In the genomic region with DNA sequence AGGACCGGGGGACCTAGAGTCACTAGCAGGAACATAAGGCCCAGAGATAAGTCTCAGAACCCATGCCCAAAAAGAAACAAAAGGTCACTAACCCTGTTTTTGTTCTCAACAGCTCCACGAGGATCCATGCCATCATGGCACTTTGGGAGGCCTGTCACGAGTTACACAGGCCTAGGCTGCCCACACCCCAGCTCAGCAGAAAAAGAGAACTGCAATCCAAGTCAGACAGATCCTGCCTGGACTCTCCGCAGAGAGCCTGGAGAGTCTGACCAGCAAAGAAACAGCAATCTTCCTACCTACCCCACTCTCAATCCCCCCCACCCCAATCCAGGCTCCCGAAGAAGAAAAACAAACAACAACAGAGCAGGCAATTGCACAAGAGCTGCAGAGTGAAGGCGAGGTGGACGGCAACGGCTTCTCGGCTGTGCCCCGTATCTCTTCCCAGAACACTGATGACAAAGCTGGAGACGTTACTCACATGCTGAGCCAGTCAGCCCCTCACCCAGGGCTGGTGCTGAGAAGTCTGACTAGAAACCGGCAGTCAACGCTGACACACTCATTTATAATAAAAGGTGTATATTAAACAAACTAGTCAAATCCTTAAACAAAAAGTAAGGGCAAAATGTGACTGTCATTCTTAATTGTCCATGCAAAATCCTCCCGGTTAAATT, we compare ENCODE assay signal across 9 cellular contexts.
DNase-seq lines count a peak whose midpoint lies in the region; ATAC-seq and TF ChIP-seq lines count a peak whose summit lies in the region.
"Had no signal": no experiment of that assay in that cellular context is flagged by ENCODE, and none has a peak within 500 bp of the region (broad histone marks: within the 10 kb centered on the region; RNA-seq: fewer than 3 reads in every experiment).

No MANE protein-coding gene starts in this region.

- H3K36me3 ChIP-seq in H7 (replicated peaks; ENCODE audit: control insufficient read depth, insufficient read depth, low read length) (no peaks in the 10 kb centered on the region), esophagus (ENCODE audit: control insufficient read depth in 2 of 2, insufficient read depth in 2 of 2, low read length in 1 of 2) (no peaks in the 10 kb centered on the region)

- no peak for ATAC-seq in natural killer cell treated with Interleukin-12 subunit alpha and Interleukin-12 subunit beta and Interleukin-15 and Interleukin-18, amount 100 ng/mL, for 72 hours
- ATAC-seq in GM21360 (IDR thresholded peaks at IDR 0.05; ENCODE audit: unreplicated experiment) (no peak), GM18520 (IDR thresholded peaks at IDR 0.05; ENCODE audit: unreplicated experiment) (no peak)
- ATAC-seq: Panc1 had no signal

- no peaks in the 10 kb centered on the region for H3K9me3 Mint-ChIP-seq in natural killer cell treated with Interleukin-12 subunit alpha and Interleukin-12 subunit beta and Interleukin-15 and Interleukin-18, amount 100 ng/mL, for 72 hours

- H3K4me3 ChIP-seq in H7 (ENCODE audit: insufficient read depth, low read depth, low read length) (no peak overlapping the region), WI38 (ENCODE audit: low read depth, low read length) (peak overlapping the region; percentile 49), esophagus (ENCODE audit: low read depth in 1 of 2, low read length in 2 of 2) (no peak overlapping the region)

- H3K4me1 ChIP-seq in esophagus (ENCODE audit: control insufficient read depth in 2 of 2, insufficient read depth in 2 of 2, low read length in 1 of 2) = peaks cover 0 to 5% of the 10 kb centered on the region in 2 donors

- peak overlapping the region; percentile 89 to 91 for H3K27ac Mint-ChIP-seq in natural killer cell treated with Interleukin-12 subunit alpha and Interleukin-12 subunit beta and Interleukin-15 and Interleukin-18, amount 100 ng/mL, for 72 hours

- peaks cover 34 to 51% of the 10 kb centered on the region in 2 donors for H3K4me1 Mint-ChIP-seq in natural killer cell treated with Interleukin-12 subunit alpha and Interleukin-12 subunit beta and Interleukin-15 and Interleukin-18, amount 100 ng/mL, for 72 hours (ENCODE audit: low read depth in 2 of 2)

- no peaks in the 10 kb centered on the region for H3K27me3 Mint-ChIP-seq in natural killer cell treated with Interleukin-12 subunit alpha and Interleukin-12 subunit beta and Interleukin-15 and Interleukin-18, amount 100 ng/mL, for 72 hours

- H3K27ac ChIP-seq in esophagus (ENCODE audit: low read depth in 2 of 2, low read length in 1 of 2) = peak overlapping the region; percentile 43 to 50

- peak overlapping the region; percentile 80 for H3K4me3 Mint-ChIP-seq in natural killer cell treated with Interleukin-12 subunit alpha and Interleukin-12 subunit beta and Interleukin-15 and Interleukin-18, amount 100 ng/mL, for 72 hours

- H3K27me3 ChIP-seq in H7 (ENCODE audit: control insufficient read depth, insufficient read depth, low read length) (no peaks in the 10 kb centered on the region), esophagus (ENCODE audit: control insufficient read depth in 1 of 2, insufficient read depth in 2 of 2, low read length in 2 of 2) (no peaks in the 10 kb centered on the region)

- peaks cover 9% of the 10 kb centered on the region for H3K36me3 Mint-ChIP-seq in natural killer cell treated with Interleukin-12 subunit alpha and Interleukin-12 subunit beta and Interleukin-15 and Interleukin-18, amount 100 ng/mL, for 72 hours

- no peaks in the 10 kb centered on the region for H3K9me3 ChIP-seq in esophagus (ENCODE audit: control insufficient read depth in 2 of 2, insufficient read depth in 1 of 2, low read depth in 1 of 2, low read length in 1 of 2)

- DNase-seq in H7 (peak; percentile 49), NCI-H345 treated with DMSO at 0.1 percent for 48 hours (lab: John Stamatoyannopoulos, UW; ENCODE audit: unreplicated experiment) (no peak), NCI-H1105 treated with DMSO at 0.1 percent for 48 hours (lab: John Stamatoyannopoulos, UW) (no peak)
- no peak for DNase-seq in natural killer cell treated with Interleukin-12 subunit alpha and Interleukin-12 subunit beta and Interleukin-15 and Interleukin-18, amount 100 ng/mL, for 72 hours (ENCODE audit: low spot score)

- WGBS in esophagus, 2 donors = 56 to 61% methylated on average over 14 of the region's 14 CpGs

- no peak for TF ChIP-seq CTCF in WI38 (IDR thresholded peaks at IDR 0.05; ENCODE audit: low read depth, low read length)
